Comparison of ENCODE assay signal across 8 cellular contexts in the genomic region with DNA sequence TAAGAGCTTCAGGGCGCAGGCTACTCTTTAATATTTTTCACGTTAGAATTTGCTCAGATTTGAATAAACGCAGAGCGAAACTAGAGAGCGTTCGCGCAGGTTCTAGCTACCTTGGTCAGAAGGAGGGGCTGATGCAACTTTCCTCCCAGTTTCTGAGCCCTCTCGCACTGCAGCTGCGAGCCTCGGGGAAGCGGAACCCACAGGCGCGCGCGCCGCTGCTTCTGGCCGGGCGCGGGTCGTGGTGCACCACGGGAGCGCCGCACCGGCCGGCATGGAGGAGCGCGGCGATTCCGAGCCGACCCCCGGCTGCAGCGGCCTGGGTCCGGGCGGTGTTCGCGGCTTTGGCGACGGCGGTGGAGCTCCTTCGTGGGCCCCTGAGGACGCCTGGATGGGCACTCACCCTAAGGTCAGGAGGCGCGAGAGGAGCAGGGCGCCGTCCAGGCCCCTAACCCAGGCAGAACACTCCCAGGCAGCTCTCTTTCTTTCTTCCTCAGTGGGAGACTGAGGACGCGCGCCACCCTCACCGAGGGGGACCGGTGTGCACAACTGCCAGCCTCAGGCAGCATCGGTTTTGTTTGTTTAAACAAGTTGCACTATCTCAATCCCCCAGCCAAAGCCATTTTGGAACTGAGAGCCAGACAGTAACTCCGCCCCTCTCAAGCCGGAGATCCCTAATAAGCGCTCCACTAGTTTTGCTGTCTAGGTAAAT. TPM values are rescaled to one million over a fixed set of nuclear protein-coding genes. Genes with fewer than 3 reads are reported as not detected.
DNase-seq lines count a peak whose midpoint lies in the region; ATAC-seq, FAIRE-seq and TF ChIP-seq lines count a peak whose summit lies in the region.

A gene (plus strand): TSS at position 246 of the 709 bp plus-strand sequence. CDS start 26 bp downstream, at position 272.

- intact Hi-C loops in A673 (cut with micrococcal nuclease; ENCODE audit: unreplicated experiment): no loop called here

- no peak for FAIRE-seq in bronchial epithelial cell (lab: Jason Lieb, UNC)

- peaks cover 19% of the 10 kb centered on the region for H3K4me1 ChIP-seq in A673 (ENCODE audit: insufficient read depth, low read length, poor library complexity, severe bottlenecking)

- peak; percentile 86 for TF ChIP-seq POLR2A in GM18526 (IDR thresholded peaks at IDR 0.05; ENCODE audit: extremely low read depth, insufficient read length)

- H3K27ac ChIP-seq in A673 (ENCODE audit: low read depth, low read length, poor library complexity, severe bottlenecking) (peak within 1 kb of the TSS; percentile 98), WERI-Rb-1 (peak within 1 kb of the TSS; percentile 92)

- BruUV-seq in A673 (replicated peaks; lab: Mats Ljungman, UMichigan): no TSS peak

- peaks cover 4% of the 10 kb centered on the region for H3K9me3 ChIP-seq in A673 (ENCODE audit: low read depth, low read length, poor library complexity, severe bottlenecking)
- H3K9me3 ChIP-seq in WERI-Rb-1 (ENCODE audit: severe bottlenecking): no peaks in the 10 kb centered on the region

- ATAC-seq in HG03066 (IDR thresholded peaks at IDR 0.05; ENCODE audit: low read depth, unreplicated experiment): peak; percentile 96

- peaks cover 19% of the 10 kb centered on the region for H3K36me3 ChIP-seq in A673 (ENCODE audit: insufficient read depth, low read length, poor library complexity, severe bottlenecking)
- H3K36me3 ChIP-seq in WERI-Rb-1: no peaks in the 10 kb centered on the region
- H3K36me3 ChIP-seq in bronchial epithelial cell (ENCODE audit: control insufficient read depth, insufficient read depth, low read length): peaks cover 3% of the 10 kb centered on the region

- TF ChIP-seq CTCF in A673 (conservative IDR thresholded peaks at IDR 0.05; ENCODE audit: low read depth, low read length): no peak
- TF ChIP-seq CTCF in WERI-Rb-1 (IDR thresholded peaks at IDR 0.05; ENCODE audit: low read depth, low read length): no peak
- TF ChIP-seq CTCF in bronchial epithelial cell (IDR thresholded peaks at IDR 0.05; ENCODE audit: insufficient read depth, low read length, severe bottlenecking): no peak

- POLR2A ChIA-PET in A673 (lab: Charles Lee; ENCODE audit: low non-redundant PET): interaction anchor here (0.6 kb wide), 1 partner anchor 258 kb away, joined by 3 read pairs; no protein-coding TSS in a partner anchor

- H3K4me3 ChIP-seq in A673 (ENCODE audit: low read depth, low read length, poor library complexity, severe bottlenecking) (peak within 1 kb of the TSS; percentile 69), WERI-Rb-1 (ENCODE audit: low read depth, low read length) (peak within 1 kb of the TSS; percentile 61), bronchial epithelial cell (ENCODE audit: low read depth, low read length) (peak within 1 kb of the TSS; percentile 59)

- no peaks in the 10 kb centered on the region for H3K27me3 ChIP-seq in A673 (replicated peaks; ENCODE audit: insufficient read depth, low read depth, low read length, poor library complexity)
- H3K27me3 ChIP-seq in WERI-Rb-1 (ENCODE audit: insufficient read depth, low read depth, severe bottlenecking): no peaks in the 10 kb centered on the region
- H3K27me3 ChIP-seq in bronchial epithelial cell (ENCODE audit: control insufficient read depth, insufficient read depth, low read length): no peaks in the 10 kb centered on the region

- CTCF ChIA-PET in A673 (lab: Charles Lee): interaction anchor here (0.8 kb wide), 1 partner anchor 612 kb away, joined by 3 read pairs; no protein-coding TSS in a partner anchor

- DNase-seq in A673 (ENCODE audit: low spot score) (peak; percentile 92), NCI-H2196 (lab: John Stamatoyannopoulos, UW; ENCODE audit: unreplicated experiment) (peak; percentile 76), WERI-Rb-1 (peak; percentile 75), bronchial epithelial cell (ENCODE audit: low read depth) (peak; percentile 61), islet precursor cell (peak; percentile 91)
- peak; percentile 86 for DNase-seq in stimulated activated CD4-positive, alpha-beta T cell treated with anti-CD3 and anti-CD28 coated beads, Interleukin-15, amount 100 ng/mL, for 24 hours

RNA-seq across cellular contexts. Expression of the gene that starts here (rescaled TPM):
- total RNA-seq in A673 (2021) (57.0 and 70.7 TPM in 2 replicates), bronchial epithelial cell (52.4 and 65.0 TPM in 2 replicates)

Comparison
In these comparisons a context has a peak if more than half of its experiments do, and no peak if none do; other contexts are left out.
1. Peak in every context shown above with its lines: DNase-seq, ATAC-seq, H3K4me3 ChIP-seq and H3K27ac ChIP-seq.